In the genomic region with DNA sequence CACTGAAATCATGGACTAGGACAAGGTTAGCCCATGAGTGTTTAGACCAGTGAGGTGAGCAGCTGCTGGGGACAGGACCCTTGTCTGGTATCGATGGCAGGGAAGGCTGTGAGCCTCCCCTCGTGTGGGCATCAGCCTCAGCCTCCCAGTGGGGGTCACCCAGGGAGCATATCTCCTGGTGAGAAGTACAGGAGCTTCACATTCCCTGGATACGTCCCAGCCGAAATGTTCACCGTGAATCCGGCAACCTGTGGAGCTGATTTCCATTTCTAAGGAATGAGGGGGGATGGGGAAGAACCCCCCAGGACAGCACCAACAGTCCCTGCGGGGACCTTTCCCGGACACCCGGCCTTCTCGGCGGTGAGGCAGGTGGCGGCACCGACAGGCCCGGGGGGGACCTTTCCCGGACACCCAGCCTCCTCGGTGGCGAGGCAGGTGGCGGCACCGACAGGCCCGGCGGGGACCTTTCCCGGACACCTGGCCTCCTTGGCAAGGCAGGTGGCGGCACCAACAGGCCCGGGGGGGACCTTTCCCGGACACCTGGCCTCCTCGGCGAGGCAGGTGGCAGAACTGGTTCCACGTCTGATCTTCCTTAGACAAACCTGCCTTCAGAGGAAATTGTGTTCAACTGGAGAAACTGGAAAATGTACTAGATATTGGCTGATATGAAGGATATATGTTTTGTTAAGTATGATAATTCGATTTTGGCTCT, we compare ENCODE assay signal across 26 cellular contexts. TPM values are rescaled to one million over a fixed set of nuclear protein-coding genes. Genes with fewer than 3 reads are reported as not detected.
A peak's percentile ranks its signal among the peaks of the same experiment; 100 is the strongest.
DNase-seq lines count a peak whose midpoint lies in the region; ATAC-seq and TF ChIP-seq lines count a peak whose summit lies in the region.
"Had no signal": no experiment of that assay in that cellular context is flagged by ENCODE, and none has a peak within 500 bp of the region (broad histone marks: within the 10 kb centered on the region; RNA-seq: fewer than 3 reads in every experiment).

No MANE protein-coding gene starts in this region.

- peaks cover 0 to 9% of the 10 kb centered on the region in 2 donors for H3K36me3 Mint-ChIP-seq in activated T-cell treated with anti-CD3 and anti-CD28 coated beads, Interleukin-2, amount 50 U/mL, for 72 hours (ENCODE audit: insufficient read depth in 2 of 2)

- peaks cover 16% of the 10 kb centered on the region for H3K4me1 Mint-ChIP-seq in activated T-cell treated with anti-CD3 and anti-CD28 coated beads, Interleukin-2, amount 50 U/mL, for 72 hours (ENCODE audit: low read depth)

- no peaks in the 10 kb centered on the region for H3K27me3 Mint-ChIP-seq in activated T-cell treated with anti-CD3 and anti-CD28 coated beads, Interleukin-2, amount 50 U/mL, for 72 hours (ENCODE audit: low read depth)
- H3K27me3 Mint-ChIP-seq: activated CD4-positive, alpha-beta memory T cell treated with anti-CD3 and anti-CD28 coated beads for 36 hours; CD4-positive, alpha-beta memory T cell had no signal

- ATAC-seq in activated T-cell treated with anti-CD3 and anti-CD28 coated beads, Interleukin-2, amount 50 U/mL, for 72 hours (replicated peaks in 1 of 2) = no peak
- no peak for ATAC-seq in foreskin keratinocyte

- no peaks in the 10 kb centered on the region for H3K9me3 Mint-ChIP-seq in activated T-cell treated with anti-CD3 and anti-CD28 coated beads, Interleukin-2, amount 50 U/mL, for 72 hours
- H3K9me3 Mint-ChIP-seq: activated CD4-positive, alpha-beta memory T cell treated with anti-CD3 and anti-CD28 coated beads for 36 hours; neural crest cell had no signal

- no peak overlapping the region for H3K27ac Mint-ChIP-seq in activated T-cell treated with anti-CD3 and anti-CD28 coated beads, Interleukin-2, amount 50 U/mL, for 72 hours
- H3K27ac Mint-ChIP-seq: activated CD4-positive, alpha-beta memory T cell treated with anti-CD3 and anti-CD28 coated beads for 36 hours had no signal

- no peak overlapping the region for H3K4me3 Mint-ChIP-seq in activated T-cell treated with anti-CD3 and anti-CD28 coated beads, Interleukin-2, amount 50 U/mL, for 72 hours
- H3K4me3 Mint-ChIP-seq: activated CD4-positive, alpha-beta memory T cell treated with anti-CD3 and anti-CD28 coated beads for 36 hours; CD4-positive, alpha-beta memory T cell; neural crest cell had no signal

- WGBS in prostate gland = 52% methylated on average over 29 of the region's 29 CpGs

- TF ChIP-seq CTCF in LNCaP clone FGC (IDR thresholded peaks at IDR 0.05; ENCODE audit: control insufficient read depth, extremely low read depth, insufficient read depth) (0 out of 2 replicates have a peak, but pooled peaks have one; percentile 13), prostate gland (IDR thresholded peaks at IDR 0.05) (no peak), foreskin keratinocyte (conservative IDR thresholded peaks at IDR 0.05) (no peak)

- peak overlapping the region; percentile 90 to 93 for H3K27ac ChIP-seq in prostate gland
- H3K27ac ChIP-seq in foreskin keratinocyte = no peak overlapping the region
- H3K27ac ChIP-seq: ascending aorta, colonic mucosa, HL-60, spleen, thoracic aorta had no signal

- TF ChIP-seq POLR2A in prostate gland (IDR thresholded peaks at IDR 0.05) = no peak

- DNase-seq in activated effector memory CD4-positive, alpha-beta T cell treated with anti-CD3 and anti-CD28 coated beads, Interleukin-2, amount 50 U/mL, for 16 hours = peak; percentile 51
- no peak for DNase-seq in activated effector memory CD4-positive, alpha-beta T cell treated with Interleukin-2 at 50 U/mL for 16 hours
- DNase-seq in LNCaP clone FGC (ENCODE audit: low read depth) = peak; percentile 86
- peak; percentile 28 to 39 for DNase-seq in cerebellar nuclear complex (lab: John Stamatoyannopoulos, UW)
- DNase-seq in prostate gland (ENCODE audit: low spot score) = peak; percentile 82
- DNase-seq in activated T-cell treated with anti-CD3 and anti-CD28 coated beads, Interleukin-2, amount 50 U/mL, for 72 hours = no peak
- no peak for DNase-seq in foreskin keratinocyte
- no peak for DNase-seq in CD1c-positive myeloid dendritic cell (ENCODE audit: extremely low spot score)
- DNase-seq: ACHN; activated CD4-positive, alpha-beta memory T cell treated with anti-CD3 and anti-CD28 coated beads for 36 hours; activated naive CD4-positive, alpha-beta T cell treated with anti-CD3 and anti-CD28 coated beads, Interleukin-2, amount 50 U/mL, for 16 hours; colonic mucosa; HCEC 1CT; IMR-90; NCI-H187 treated with DMSO at 0.1 percent for 48 hours; T-helper 1 cell; WERI-Rb-1 had no signal

- peaks cover 26% of the 10 kb centered on the region for H3K4me1 ChIP-seq in prostate gland (replicated peaks)
- H3K4me1 ChIP-seq in foreskin keratinocyte = no peaks in the 10 kb centered on the region
- H3K4me1 ChIP-seq: ascending aorta, colonic mucosa had no signal

- no peak overlapping the region for H3K4me3 ChIP-seq in LNCaP clone FGC (ENCODE audit: low read depth, low read length)
- H3K4me3 ChIP-seq in prostate gland = no peak overlapping the region
- H3K4me3 ChIP-seq: ascending aorta, colonic mucosa, spleen, thoracic aorta had no signal

- H3K9me3 ChIP-seq in prostate gland = no peaks in the 10 kb centered on the region
- H3K9me3 ChIP-seq: ascending aorta, colonic mucosa, thoracic aorta had no signal

- H3K36me3 ChIP-seq in prostate gland = no peaks in the 10 kb centered on the region
- H3K36me3 ChIP-seq: ascending aorta, colonic mucosa, thoracic aorta, WERI-Rb-1 had no signal

- H3K27me3 ChIP-seq in prostate gland (replicated peaks; ENCODE audit: insufficient read depth) (no peaks in the 10 kb centered on the region), foreskin keratinocyte (peaks cover 35% of the 10 kb centered on the region)
- H3K27me3 ChIP-seq: ascending aorta, colonic mucosa, spleen had no signal

- intact Hi-C loops in prostate gland (cut with DNase I) = no loop called here

RNA-seq across cellular contexts. Expression of gene RTP5, which starts 21.2 kb away (rescaled TPM):
- total RNA-seq in prostate gland = under 1 TPM; 0.14 to 0.28 TPM
- total RNA-seq in activated T-cell treated with anti-CD3 and anti-CD28 coated beads, Interleukin-2, amount 50 U/mL, for 72 hours = under 1 TPM; 0.12 to 0.56 TPM
- not detected in 2 replicates for total RNA-seq in foreskin keratinocyte
- not detected in 2 replicates for polyA plus RNA-seq in foreskin keratinocyte
- total RNA-seq: ascending aorta, colonic mucosa, Daoy, fibroblast of villous mesenchyme, IMR-90, neural crest cell, pulmonary artery endothelial cell had no signal
- polyA plus RNA-seq: CD4-positive, alpha-beta memory T cell; IMR-90 had no signal

RNA-seq across cellular contexts. Expression of gene PDCD1, which starts 32.0 kb away (rescaled TPM):
- under 1 TPM; 0.27 to 0.80 TPM for total RNA-seq in prostate gland
- total RNA-seq in activated T-cell treated with anti-CD3 and anti-CD28 coated beads, Interleukin-2, amount 50 U/mL, for 72 hours = 10 to 100 TPM; 15.7 to 23.0 TPM
- not detected in 2 replicates for total RNA-seq in foreskin keratinocyte
- not detected in 2 replicates for polyA plus RNA-seq in foreskin keratinocyte
- total RNA-seq: ascending aorta, Daoy, fibroblast of villous mesenchyme, IMR-90, neural crest cell, pulmonary artery endothelial cell had no signal
- polyA plus RNA-seq: IMR-90 had no signal

Comparison
In these comparisons a context has a peak if more than half of its experiments do, and no peak if none do; other contexts are left out.
1. DNase-seq: peak in activated effector memory CD4-positive, alpha-beta T cell treated with anti-CD3 and anti-CD28 coated beads, Interleukin-2, amount 50 U/mL, for 16 hours (single experiment), LNCaP clone FGC (single experiment), cerebellar nuclear complex (2 of 2) and prostate gland (single experiment); none in activated effector memory CD4-positive, alpha-beta T cell treated with Interleukin-2 at 50 U/mL for 16 hours (single experiment), activated T-cell treated with anti-CD3 and anti-CD28 coated beads, Interleukin-2, amount 50 U/mL, for 72 hours (0 of 2), foreskin keratinocyte (0 of 2) and CD1c-positive myeloid dendritic cell (single experiment).
2. RNA of gene PDCD1, which starts 32.0 kb away (total RNA-seq): 15.7 to 23.0 TPM in activated T-cell treated with anti-CD3 and anti-CD28 coated beads, Interleukin-2, amount 50 U/mL, for 72 hours; 0.27 to 0.80 TPM in prostate gland and not detected in foreskin keratinocyte; every median in the first group is over 4 times any median in the second.